8 cellular contexts compared by ENCODE assay signal in the genomic region with DNA sequence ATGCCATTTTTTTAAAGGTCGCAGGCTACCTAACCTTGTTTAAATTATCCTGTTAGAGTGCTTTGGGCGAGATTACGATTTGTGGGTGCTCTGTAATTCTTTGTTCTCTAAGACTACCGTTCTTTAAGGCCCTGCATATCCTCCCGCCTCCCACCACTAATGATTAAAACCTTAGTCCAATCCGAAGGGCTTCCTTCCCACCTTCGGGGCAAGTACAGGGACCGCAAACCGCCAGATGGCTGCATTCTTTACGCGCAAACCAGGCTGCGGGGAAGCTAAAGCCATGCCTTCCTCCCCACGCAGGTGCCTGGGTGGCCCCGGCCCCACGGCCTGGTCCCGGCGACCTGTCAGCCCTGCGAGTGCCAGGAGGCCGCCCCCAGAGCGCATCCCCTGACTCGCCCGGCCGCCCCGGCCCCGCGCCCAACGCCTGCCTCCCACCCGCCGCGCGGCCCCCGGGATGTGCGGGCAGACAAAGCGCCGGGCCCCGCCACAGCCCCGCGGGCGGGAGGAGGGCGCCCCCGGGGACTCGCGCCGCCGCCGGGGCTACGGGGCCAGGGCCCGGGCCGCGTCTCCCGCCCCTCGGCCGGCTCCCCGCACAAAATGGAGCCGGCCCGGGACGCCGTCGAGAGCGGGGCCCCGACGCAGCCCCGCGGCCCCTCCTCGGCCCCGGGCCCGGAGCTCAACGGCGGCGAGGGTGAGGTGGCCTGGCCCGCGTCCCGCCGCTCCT. TPM values are rescaled to one million over a fixed set of nuclear protein-coding genes. Genes with fewer than 3 reads are reported as not detected.
DNase-seq lines count a peak whose midpoint lies in the region; ATAC-seq lines count a peak whose summit lies in the region.

No MANE protein-coding gene starts in this region.

- peaks cover 25% of the 10 kb centered on the region for H3K4me1 Mint-ChIP-seq in activated T-cell treated with anti-CD3 and anti-CD28 coated beads, Interleukin-2, amount 50 U/mL, for 24 hours (ENCODE audit: low read depth)
- H3K4me1 Mint-ChIP-seq in stimulated activated effector memory CD8-positive, alpha-beta T cell treated with anti-CD3 and anti-CD28 coated beads, Interleukin-12 subunit alpha, Interleukin-12 subunit beta, amount 100 ng/mL, for 72 hours = peaks cover 5% of the 10 kb centered on the region

- no peaks in the 10 kb centered on the region for H3K9me3 Mint-ChIP-seq in activated T-cell treated with anti-CD3 and anti-CD28 coated beads, Interleukin-2, amount 50 U/mL, for 24 hours
- H3K9me3 Mint-ChIP-seq in stimulated activated effector memory CD8-positive, alpha-beta T cell treated with anti-CD3 and anti-CD28 coated beads, Interleukin-12 subunit alpha, Interleukin-12 subunit beta, amount 100 ng/mL, for 72 hours = no peaks in the 10 kb centered on the region

- H3K9ac ChIP-seq in muscle layer of colon (ENCODE audit: low read length) = peak overlapping the region; percentile 76

- peaks cover 8% of the 10 kb centered on the region for H3K36me3 Mint-ChIP-seq in activated T-cell treated with anti-CD3 and anti-CD28 coated beads, Interleukin-2, amount 50 U/mL, for 24 hours (ENCODE audit: low read depth)
- H3K36me3 Mint-ChIP-seq in stimulated activated effector memory CD8-positive, alpha-beta T cell treated with anti-CD3 and anti-CD28 coated beads, Interleukin-12 subunit alpha, Interleukin-12 subunit beta, amount 100 ng/mL, for 72 hours = no peaks in the 10 kb centered on the region

- H3K27ac Mint-ChIP-seq in activated T-cell treated with anti-CD3 and anti-CD28 coated beads, Interleukin-2, amount 50 U/mL, for 24 hours = peak overlapping the region; percentile 93
- peak overlapping the region; percentile 58 for H3K27ac Mint-ChIP-seq in stimulated activated effector memory CD8-positive, alpha-beta T cell treated with anti-CD3 and anti-CD28 coated beads, Interleukin-12 subunit alpha, Interleukin-12 subunit beta, amount 100 ng/mL, for 72 hours

- H3K27me3 ChIP-seq in esophagus (ENCODE audit: control insufficient read depth in 1 of 2, insufficient read depth in 2 of 2, low read length in 2 of 2) (no peaks in the 10 kb centered on the region), muscle layer of colon (ENCODE audit: control insufficient read depth in 1 of 2, insufficient read depth in 2 of 2, low read length in 2 of 2) (no peaks in the 10 kb centered on the region)

- H3K36me3 ChIP-seq in esophagus (ENCODE audit: control insufficient read depth in 2 of 2, insufficient read depth in 2 of 2, low read length in 1 of 2) = no peaks in the 10 kb centered on the region
- H3K36me3 ChIP-seq in muscle layer of colon (ENCODE audit: insufficient read depth, low read length) = peaks cover 12% of the 10 kb centered on the region

- peak overlapping the region; percentile 97 for H3K27ac ChIP-seq in esophagus (ENCODE audit: low read depth in 2 of 2, low read length in 1 of 2)
- peak overlapping the region; percentile 78 for H3K27ac ChIP-seq in muscle layer of colon (ENCODE audit: low read depth, low read length)

- H3K4me1 ChIP-seq in esophagus (ENCODE audit: control insufficient read depth in 2 of 2, insufficient read depth in 2 of 2, low read length in 1 of 2) = no peaks in the 10 kb centered on the region
- H3K4me1 ChIP-seq in muscle layer of colon (ENCODE audit: insufficient read depth, low read length) = peaks cover 37% of the 10 kb centered on the region

- H3K9me3 ChIP-seq in esophagus (ENCODE audit: control insufficient read depth in 2 of 2, insufficient read depth in 1 of 2, low read depth in 1 of 2, low read length in 1 of 2) (no peaks in the 10 kb centered on the region), muscle layer of colon (ENCODE audit: low read length) (no peaks in the 10 kb centered on the region)

- H3K4me3 ChIP-seq in esophagus (ENCODE audit: low read depth in 1 of 2, low read length in 2 of 2) (peak overlapping the region; percentile 84 to 87), muscle layer of colon (ENCODE audit: low read depth in 1 of 2, low read length in 2 of 2) (peak overlapping the region; percentile 38 to 44)

- H3K27me3 Mint-ChIP-seq in activated T-cell treated with anti-CD3 and anti-CD28 coated beads, Interleukin-2, amount 50 U/mL, for 24 hours = no peaks in the 10 kb centered on the region

- DNase-seq in A172 (ENCODE audit: low spot score) (peak; percentile 34), NOMO-1 treated with DMSO at 0.1 percent for 48 hours (lab: John Stamatoyannopoulos, UW; ENCODE audit: unreplicated experiment) (peak; percentile 38)
- peak; percentile 74 for DNase-seq in activated T-cell treated with anti-CD3 and anti-CD28 coated beads, Interleukin-2, amount 50 U/mL, for 24 hours
- peak; percentile 34 to 79 for DNase-seq in stimulated activated effector memory CD8-positive, alpha-beta T cell treated with anti-CD3 and anti-CD28 coated beads, Interleukin-12 subunit alpha, Interleukin-12 subunit beta, amount 100 ng/mL, for 72 hours (ENCODE audit: low spot score in 2 of 2)

- peak overlapping the region; percentile 88 for H3K4me3 Mint-ChIP-seq in activated T-cell treated with anti-CD3 and anti-CD28 coated beads, Interleukin-2, amount 50 U/mL, for 24 hours
- H3K4me3 Mint-ChIP-seq in stimulated activated effector memory CD8-positive, alpha-beta T cell treated with anti-CD3 and anti-CD28 coated beads, Interleukin-12 subunit alpha, Interleukin-12 subunit beta, amount 100 ng/mL, for 72 hours = peak overlapping the region; percentile 68

- peak; percentile 39 for ATAC-seq in GM18511 (IDR thresholded peaks at IDR 0.05; ENCODE audit: unreplicated experiment)
- peak; percentile 26 for ATAC-seq in HG02981 (IDR thresholded peaks at IDR 0.05; ENCODE audit: unreplicated experiment)
- ATAC-seq in stimulated activated effector memory CD8-positive, alpha-beta T cell treated with anti-CD3 and anti-CD28 coated beads, Interleukin-12 subunit alpha, Interleukin-12 subunit beta, amount 100 ng/mL, for 72 hours = peak; percentile 40

- WGBS in esophagus, 2 donors = 0 to 1% methylated on average over 36 to 74 of the region's 74 CpGs

RNA-seq across cellular contexts. Expression of gene NFYB, which starts 0.7 kb away (rescaled TPM):
- 33.6 and 34.9 TPM in 2 replicates for total RNA-seq in A172 (2014; rRNA removed; shearing (Covaris generic))
- polyA plus RNA-seq in esophagus = 10 to 100 TPM; 11.5 to 13.1 TPM

Comparison
In these comparisons a context has a peak if more than half of its experiments do, and no peak if none do; other contexts are left out.
1. Peak in every context shown above with its lines: DNase-seq, ATAC-seq, H3K4me3 ChIP-seq and H3K27ac ChIP-seq.